Comparison of ENCODE assay signal across 33 cellular contexts in genomic region chr10:25398680-25399079, GRCh38.
"Had no signal": no experiment of that assay in that cellular context is flagged by ENCODE, and none has a peak within 500 bp of the region (broad histone marks: within the 10 kb centered on the region; RNA-seq: fewer than 3 reads in every experiment).

No MANE protein-coding gene starts in this region.

- H3K4me1 Mint-ChIP-seq: activated CD4-positive, alpha-beta T cell treated with anti-CD3 and anti-CD28 coated beads for 36 hours; activated CD4-positive, alpha-beta T cell treated with anti-CD3 and anti-CD28 coated beads, Interleukin-2, amount 10 ng/mL, durations not matched to agents 24 days and 14 days; activated CD8-positive, alpha-beta memory T cell treated with anti-CD3 and anti-CD28 coated beads, Interleukin-2, amount 10 ng/mL, durations not matched to agents 7 days and 5 days; activated naive CD4-positive, alpha-beta T cell treated with anti-CD3 and anti-CD28 coated beads, Interleukin-2, amount 10 ng/mL, durations not matched to agents 7 days and 5 days; activated naive CD8-positive, alpha-beta T cell treated with anti-CD3 and anti-CD28 coated beads, Interleukin-2, amount 10 ng/mL, durations not matched to agents 7 days and 5 days; T-helper 17 cell had no signal

- H3K36me3 Mint-ChIP-seq: activated CD4-positive, alpha-beta memory T cell treated with anti-CD3 and anti-CD28 coated beads for 36 hours; activated CD8-positive, alpha-beta memory T cell treated with anti-CD3 and anti-CD28 coated beads, Interleukin-2, amount 10 ng/mL, durations not matched to agents 7 days and 5 days; activated naive CD4-positive, alpha-beta T cell treated with anti-CD3 and anti-CD28 coated beads, Interleukin-2, amount 10 ng/mL, durations not matched to agents 7 days and 5 days; activated naive CD4-positive, alpha-beta T cell treated with anti-CD3 and anti-CD28 coated beads, Interleukin-2, amount 50 U/mL, for 72 hours; activated naive CD8-positive, alpha-beta T cell treated with anti-CD3 and anti-CD28 coated beads, Interleukin-2, amount 10 ng/mL, durations not matched to agents 7 days and 5 days had no signal

- H3K9me3 Mint-ChIP-seq: activated CD4-positive, alpha-beta memory T cell treated with anti-CD3 and anti-CD28 coated beads for 36 hours; activated CD4-positive, alpha-beta T cell treated with anti-CD3 and anti-CD28 coated beads, Interleukin-2, amount 10 ng/mL, durations not matched to agents 24 days and 14 days; activated naive CD4-positive, alpha-beta T cell treated with anti-CD3 and anti-CD28 coated beads, Interleukin-2, amount 10 ng/mL, durations not matched to agents 7 days and 5 days; activated T-helper 1 cell treated with anti-CD3 and anti-CD28 coated beads, Interleukin-12 subunit alpha, Interleukin-12 subunit beta, Interleukin-2, Interleukin-4 antibody, amounts not matched to agents 30 ng/mL and 10 ng/mL and 1 ng/mL, durations not matched to agents 14 hours and 24 hours and 36 hours; activated T-helper 2 cell treated with anti-CD3 and anti-CD28 coated beads, Interferon-gamma antibody, Interleukin-2, Interleukin-4, amounts not matched to agents 10 μg/mL and 5 μg/mL and 100 μg/mL, durations not matched to agents 14 hours and 24 hours and 36 hours had no signal

- H3K27ac ChIP-seq: body of pancreas, WERI-Rb-1 had no signal

- H3K27ac Mint-ChIP-seq: activated CD4-positive, alpha-beta memory T cell treated with anti-CD3 and anti-CD28 coated beads for 36 hours; activated CD4-positive, alpha-beta T cell treated with anti-CD3 and anti-CD28 coated beads for 36 hours; activated CD4-positive, alpha-beta T cell treated with anti-CD3 and anti-CD28 coated beads, Interleukin-2, amount 10 ng/mL, durations not matched to agents 24 days and 14 days; activated CD8-positive, alpha-beta memory T cell treated with anti-CD3 and anti-CD28 coated beads, Interleukin-2, amount 10 ng/mL, durations not matched to agents 7 days and 5 days; activated CD8-positive, alpha-beta T cell treated with anti-CD3 and anti-CD28 coated beads, Interleukin-2, amount 10 ng/mL, durations not matched to agents 7 days and 5 days; activated naive CD4-positive, alpha-beta T cell treated with anti-CD3 and anti-CD28 coated beads, Interleukin-2, amount 10 ng/mL, durations not matched to agents 7 days and 5 days; activated naive CD4-positive, alpha-beta T cell treated with anti-CD3 and anti-CD28 coated beads, Interleukin-2, amount 50 U/mL, for 72 hours; activated naive CD8-positive, alpha-beta T cell treated with anti-CD3 and anti-CD28 coated beads, Interleukin-2, amount 10 ng/mL, durations not matched to agents 7 days and 5 days; activated T-helper 1 cell treated with anti-CD3 and anti-CD28 coated beads, Interleukin-12 subunit alpha, Interleukin-12 subunit beta, Interleukin-2, Interleukin-4 antibody, amounts not matched to agents 30 ng/mL and 10 ng/mL and 1 ng/mL, durations not matched to agents 14 hours and 24 hours and 36 hours; activated T-helper 2 cell treated with anti-CD3 and anti-CD28 coated beads, Interferon-gamma antibody, Interleukin-2, Interleukin-4, amounts not matched to agents 10 μg/mL and 5 μg/mL and 100 μg/mL, durations not matched to agents 14 hours and 24 hours and 36 hours; effector memory CD8-positive, alpha-beta T cell; T-helper 17 cell; T-helper 2 cell treated with Interferon-gamma antibody and Interleukin-4, amounts not matched to agents 5 μg/mL and 100 μg/mL, for 36 hours had no signal

- H3K4me3 Mint-ChIP-seq: activated CD4-positive, alpha-beta memory T cell treated with anti-CD3 and anti-CD28 coated beads for 36 hours; activated CD4-positive, alpha-beta T cell treated with anti-CD3 and anti-CD28 coated beads for 36 hours; activated CD4-positive, alpha-beta T cell treated with anti-CD3 and anti-CD28 coated beads, Interleukin-2, amount 10 ng/mL, durations not matched to agents 24 days and 14 days; activated CD8-positive, alpha-beta memory T cell treated with anti-CD3 and anti-CD28 coated beads, Interleukin-2, amount 10 ng/mL, durations not matched to agents 7 days and 5 days; activated CD8-positive, alpha-beta T cell treated with anti-CD3 and anti-CD28 coated beads, Interleukin-2, amount 10 ng/mL, durations not matched to agents 7 days and 5 days; activated naive CD4-positive, alpha-beta T cell treated with anti-CD3 and anti-CD28 coated beads, Interleukin-2, amount 10 ng/mL, durations not matched to agents 7 days and 5 days; activated naive CD8-positive, alpha-beta T cell treated with anti-CD3 and anti-CD28 coated beads, Interleukin-2, amount 10 ng/mL, durations not matched to agents 7 days and 5 days; activated T-helper 1 cell treated with anti-CD3 and anti-CD28 coated beads, Interleukin-12 subunit alpha, Interleukin-12 subunit beta, Interleukin-2, Interleukin-4 antibody, amounts not matched to agents 30 ng/mL and 10 ng/mL and 1 ng/mL, durations not matched to agents 14 hours and 24 hours and 36 hours; effector memory CD8-positive, alpha-beta T cell; T-helper 17 cell; T-helper 2 cell treated with Interferon-gamma antibody and Interleukin-4, amounts not matched to agents 5 μg/mL and 100 μg/mL, for 36 hours had no signal

- H3K27me3 Mint-ChIP-seq: activated CD4-positive, alpha-beta memory T cell treated with anti-CD3 and anti-CD28 coated beads for 36 hours; activated CD4-positive, alpha-beta T cell treated with anti-CD3 and anti-CD28 coated beads for 36 hours; activated CD4-positive, alpha-beta T cell treated with anti-CD3 and anti-CD28 coated beads, Interleukin-2, amount 10 ng/mL, durations not matched to agents 24 days and 14 days; activated CD8-positive, alpha-beta memory T cell treated with anti-CD3 and anti-CD28 coated beads, Interleukin-2, amount 10 ng/mL, durations not matched to agents 7 days and 5 days; activated naive CD4-positive, alpha-beta T cell treated with anti-CD3 and anti-CD28 coated beads, Interleukin-2, amount 10 ng/mL, durations not matched to agents 7 days and 5 days; activated naive CD8-positive, alpha-beta T cell treated with anti-CD3 and anti-CD28 coated beads, Interleukin-2, amount 10 ng/mL, durations not matched to agents 7 days and 5 days; effector memory CD8-positive, alpha-beta T cell; T-helper 17 cell had no signal

- H3K4me1 ChIP-seq: body of pancreas had no signal

- H3K9me3 ChIP-seq: body of pancreas had no signal

- H3K36me3 ChIP-seq: WERI-Rb-1 had no signal

- DNase-seq: activated CD4-positive, alpha-beta memory T cell treated with anti-CD3 and anti-CD28 coated beads for 36 hours; activated CD4-positive, alpha-beta T cell treated with anti-CD3 and anti-CD28 coated beads for 36 hours; activated CD4-positive, alpha-beta T cell treated with anti-CD3 and anti-CD28 coated beads, Interleukin-2, amount 10 ng/mL, durations not matched to agents 24 days and 14 days; activated CD4-positive, CD25-positive, alpha-beta regulatory T cell; activated CD4-positive, CD25-positive, alpha-beta regulatory T cell treated with anti-CD3 and anti-CD28 coated beads, Interleukin-2, amount 50 U/mL, for 72 hours; activated CD8-positive, alpha-beta memory T cell treated with anti-CD3 and anti-CD28 coated beads, Interleukin-2, amount 10 ng/mL, durations not matched to agents 7 days and 5 days; activated CD8-positive, alpha-beta memory T cell treated with anti-CD3 and anti-CD28 coated beads, Interleukin-2, amount 50 U/mL, for 4 hours; activated CD8-positive, alpha-beta T cell treated with anti-CD3 and anti-CD28 coated beads, Interleukin-2, amount 10 ng/mL, durations not matched to agents 7 days and 5 days; activated effector memory CD4-positive, alpha-beta T cell treated with anti-CD3 and anti-CD28 coated beads, Interleukin-2, amount 50 U/mL, for 16 hours; activated naive CD4-positive, alpha-beta T cell; activated naive CD4-positive, alpha-beta T cell treated with anti-CD3 and anti-CD28 coated beads, Interleukin-2, amount 10 ng/mL, durations not matched to agents 7 days and 5 days; activated naive CD8-positive, alpha-beta T cell treated with anti-CD3 and anti-CD28 coated beads, Interleukin-2, amount 10 ng/mL, durations not matched to agents 7 days and 5 days; activated T-cell treated with anti-CD3 and anti-CD28 coated beads, Interleukin-2, amount 50 U/mL, for 1 hour; activated T-cell treated with anti-CD3 and anti-CD28 coated beads, Interleukin-2, amount 50 U/mL, for 48 hours; amygdala; aorta; body of pancreas; caudate nucleus; cortex of kidney; dermis blood vessel endothelial cell; effector CD4-positive, alpha-beta T cell; effector memory CD8-positive, alpha-beta T cell; foreskin fibroblast; head of caudate nucleus; T-helper 1 cell; T-helper 17 cell; T1000; WERI-Rb-1 had no signal

- ATAC-seq: activated CD4-positive, alpha-beta T cell treated with anti-CD3 and anti-CD28 coated beads for 36 hours; activated CD8-positive, alpha-beta memory T cell treated with anti-CD3 and anti-CD28 coated beads, Interleukin-2, amount 10 ng/mL, durations not matched to agents 7 days and 5 days; activated CD8-positive, alpha-beta T cell treated with anti-CD3 and anti-CD28 coated beads, Interleukin-2, amount 10 ng/mL, durations not matched to agents 7 days and 5 days; activated naive CD4-positive, alpha-beta T cell treated with anti-CD3 and anti-CD28 coated beads, Interleukin-2, amount 50 U/mL, for 72 hours; body of pancreas; effector memory CD8-positive, alpha-beta T cell; esophagus mucosa; T-helper 17 cell had no signal

- H3K4me3 ChIP-seq: body of pancreas had no signal

- H3K27me3 ChIP-seq: body of pancreas had no signal
